Comparison of ENCODE assay signal across 8 cellular contexts in the genomic region with DNA sequence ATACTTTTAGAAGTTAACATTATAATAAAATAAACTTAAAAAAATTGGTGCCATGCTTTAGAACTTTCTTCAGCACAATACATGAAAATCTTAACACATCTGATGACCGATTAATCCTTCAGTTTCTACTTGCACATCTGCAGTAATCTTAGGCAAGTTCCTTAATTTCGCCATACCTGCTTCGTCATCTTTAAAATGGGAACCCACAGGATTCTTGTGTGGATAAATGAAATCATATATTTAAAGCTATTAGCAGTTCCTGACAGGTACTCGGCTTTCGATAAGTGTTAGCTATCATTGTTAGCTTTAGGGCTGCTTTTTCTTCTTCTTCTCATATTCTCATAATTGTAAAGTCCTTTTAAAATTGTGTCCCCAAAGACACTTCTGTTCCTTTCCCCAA. TPM values are rescaled to one million over a fixed set of nuclear protein-coding genes. Genes with fewer than 3 reads are reported as not detected.
A peak's percentile ranks its signal among the peaks of the same experiment; 100 is the strongest.
DNase-seq lines count a peak whose midpoint lies in the region; ATAC-seq, FAIRE-seq and TF ChIP-seq lines count a peak whose summit lies in the region.

No MANE protein-coding gene starts in this region.

- peak overlapping the region; percentile 78 for H3K9ac ChIP-seq in HepG2 (ENCODE audit: insufficient read depth, low read depth, low read length)

- WGBS in HepG2 (ENCODE audit: low lambda C conversion rate) = 8% methylated on average over 5 of the region's 5 CpGs
- WGBS in transverse colon (ENCODE audit: low coverage in 1 of 2), 2 donors = 34 to 37% methylated on average over 5 of the region's 5 CpGs

- H3K36me3 ChIP-seq in HepG2 (replicated peaks in 1 of 2; ENCODE audit: control insufficient read depth in 1 of 2, insufficient read depth in 2 of 2, low read length in 2 of 2) (no peaks in the 10 kb centered on the region), transverse colon (no peaks in the 10 kb centered on the region)

- no peaks in the 10 kb centered on the region for H3K9me3 Mint-ChIP-seq in activated naive CD4-positive, alpha-beta T cell treated with anti-CD3 and anti-CD28 coated beads for 36 hours
- H3K9me3 Mint-ChIP-seq in activated naive CD8-positive, alpha-beta T cell (ENCODE audit: low read depth) = no peaks in the 10 kb centered on the region

- no peaks in the 10 kb centered on the region for H3K9me3 ChIP-seq in HepG2 (ENCODE audit: low read length)
- no peaks in the 10 kb centered on the region for H3K9me3 ChIP-seq in transverse colon

- TF ChIP-seq CTCF in HepG2 (CRISPR knock-in tag; IDR thresholded peaks at IDR 0.05) (no peak), transverse colon (IDR thresholded peaks at IDR 0.05) (no peak)

- H3K27ac ChIP-seq in HepG2 (ENCODE audit: extremely low read length, insufficient read depth, low read length) (peak overlapping the region; percentile 68), transverse colon (peak overlapping the region; percentile 79 to 86 (median 83))

- no peaks in the 10 kb centered on the region for H3K36me3 Mint-ChIP-seq in activated naive CD4-positive, alpha-beta T cell treated with anti-CD3 and anti-CD28 coated beads for 36 hours (ENCODE audit: low read depth)
- no peaks in the 10 kb centered on the region for H3K36me3 Mint-ChIP-seq in activated naive CD8-positive, alpha-beta T cell

- peak overlapping the region; percentile 85 for H3K4me2 ChIP-seq in HepG2 (ENCODE audit: low read depth, low read length)

- in situ Hi-C loops in HepG2 (cut with HindIII; ENCODE audit: extremely low pct_ligation_motif_present, low pct_unique_long_range_greater_than_20kb) (no loop called here), transverse colon (cut with MboI; ENCODE audit: low pct_ligation_motif_present in 1 of 4, low pct_unique_long_range_greater_than_20kb in 1 of 4, low sequenced_read_pairs in 3 of 4) (loop anchor here in 1 of 4 donors (10.0 kb wide), 1 partner anchor 64 kb away; no protein-coding TSS in a partner anchor)

- TF ChIP-seq EP300 in HepG2 (IDR thresholded peaks at IDR 0.05; ENCODE audit: low read depth in 2 of 2, low read length in 2 of 2) = no peak
- no peak for TF ChIP-seq EP300 in HepG2 (CRISPR knock-in tag; IDR thresholded peaks at IDR 0.05; ENCODE audit: borderline replicate concordance)
- no peak for TF ChIP-seq EP300 in transverse colon (IDR thresholded peaks at IDR 0.05; ENCODE audit: low read depth)

- ATAC-seq in HepG2 (no peak), HG03460 (IDR thresholded peaks at IDR 0.05; ENCODE audit: unreplicated experiment) (no peak)

- no peaks in the 10 kb centered on the region for H3K27me3 Mint-ChIP-seq in activated naive CD4-positive, alpha-beta T cell treated with anti-CD3 and anti-CD28 coated beads for 36 hours (ENCODE audit: low read depth)
- H3K27me3 Mint-ChIP-seq in activated naive CD8-positive, alpha-beta T cell = no peaks in the 10 kb centered on the region

- peak overlapping the region; percentile 70 to 100 (median 80) for H3K4me3 ChIP-seq in HepG2 (replicated peaks in 1 of 3; ENCODE audit: insufficient read depth in 1 of 3, low read depth in 2 of 3, low read length in 3 of 3)
- peak overlapping the region in 3 of 4 donors; percentile 61 to 83 (median 61) for H3K4me3 ChIP-seq in transverse colon

- H3K79me2 ChIP-seq in HepG2 (ENCODE audit: insufficient read depth, low read length) = peaks cover 19% of the 10 kb centered on the region

- POLR2A ChIA-PET in HepG2 (lab: Yijun Ruan, JAX) = interaction anchor here (1.0 kb wide), 1 partner anchor 113 kb away, joined by 3 read pairs; the partner anchor contains the start of gene SAMD9

- H3K4me1 ChIP-seq in HepG2 (ENCODE audit: insufficient read depth, low read length) (peaks cover 15% of the 10 kb centered on the region), transverse colon (peaks cover 0 to 34% (median 13%) of the 10 kb centered on the region in 4 donors)

- TF ChIP-seq POLR2A in HepG2 (IDR thresholded peaks at IDR 0.05; ENCODE audit: insufficient read depth in 1 of 2, low read depth in 2 of 2, low read length in 2 of 2) (no peak), transverse colon (IDR thresholded peaks at IDR 0.05) (no peak)

- no TSS peak for BruUV-seq in HepG2 (replicated peaks; lab: Mats Ljungman, UMichigan)

- peak overlapping the region; percentile 83 for H3K27ac Mint-ChIP-seq in activated naive CD4-positive, alpha-beta T cell treated with anti-CD3 and anti-CD28 coated beads for 36 hours
- peak overlapping the region; percentile 94 for H3K27ac Mint-ChIP-seq in activated naive CD8-positive, alpha-beta T cell

- DNase-seq in activated naive CD4-positive, alpha-beta T cell treated with anti-CD3 and anti-CD28 coated beads for 36 hours = no peak
- DNase-seq in activated naive CD4-positive, alpha-beta T cell treated with Interleukin-2 at 50 U/mL for 16 hours = no peak
- DNase-seq in HepG2 (ENCODE audit: low spot score) (no peak), transverse colon (no peak), cerebellar cortex (ENCODE audit: low spot score) (no peak)
- no peak for DNase-seq in activated CD4-positive, alpha-beta T cell treated with anti-CD3 and anti-CD28 coated beads for 48 hours

- H3K4me1 Mint-ChIP-seq in activated naive CD4-positive, alpha-beta T cell treated with anti-CD3 and anti-CD28 coated beads for 36 hours (ENCODE audit: low read depth) = peaks cover 10% of the 10 kb centered on the region
- peaks cover 21% of the 10 kb centered on the region for H3K4me1 Mint-ChIP-seq in activated naive CD8-positive, alpha-beta T cell (ENCODE audit: low read depth)

- CTCF ChIA-PET in activated naive CD4-positive, alpha-beta T cell treated with anti-CD3 and anti-CD28 coated beads for 36 hours (lab: Charles Lee) = interaction anchor here (0.7 to 2.5 kb wide), 7 partner anchors 8 to 813 kb away, joined by 3 to 16 read pairs (median 3); no protein-coding TSS in a partner anchor
- CTCF ChIA-PET in HepG2 (lab: Yijun Ruan, JAX; ENCODE audit: low intra/inter-chr PET ratio, low total read pairs) = no interaction called here

- H3K27me3 ChIP-seq in HepG2 (ENCODE audit: control insufficient read depth in 1 of 2, insufficient read depth in 2 of 2, low read length in 2 of 2) (no peaks in the 10 kb centered on the region; a peak in 1 of 5 replicates), transverse colon (no peaks in the 10 kb centered on the region)

- TF ChIP-seq RAD21 in HepG2 (CRISPR knock-in tag; IDR thresholded peaks at IDR 0.05) = no peak

- H4K20me1 ChIP-seq in HepG2 (ENCODE audit: insufficient read depth, low read length) = no peaks in the 10 kb centered on the region; the same call in 1 of the 2 replicates

- peak overlapping the region; percentile 94 for H2AFZ ChIP-seq in HepG2 (ENCODE audit: low read length)

- intact Hi-C loops in activated naive CD4-positive, alpha-beta T cell treated with anti-CD3 and anti-CD28 coated beads for 36 hours (cut with micrococcal nuclease) = loop anchor here (5.0 to 10.0 kb wide), 5 partner anchors 399 to 1349 kb away; partner anchors contain the start of genes ANKIB1, GATAD1, KRIT1 and LRRD1
- intact Hi-C loops in HepG2 (cut with micrococcal nuclease; ENCODE audit: unreplicated experiment) = no loop called here
- intact Hi-C loops in transverse colon (cut with DNase I; ENCODE audit: low total_unique reads) = no loop called here

- peak overlapping the region; percentile 96 for H3K4me3 Mint-ChIP-seq in activated naive CD4-positive, alpha-beta T cell treated with anti-CD3 and anti-CD28 coated beads for 36 hours
- peak overlapping the region; percentile 95 for H3K4me3 Mint-ChIP-seq in activated naive CD8-positive, alpha-beta T cell

- no peak for FAIRE-seq in HepG2 (lab: Jason Lieb, UNC)

RNA-seq across cellular contexts. Expression of gene VPS50, which starts 0.9 kb away (rescaled TPM):
- total RNA-seq in activated naive CD4-positive, alpha-beta T cell treated with anti-CD3 and anti-CD28 coated beads for 36 hours = 10 to 100 TPM; 15.0 to 15.8 TPM
- total RNA-seq in HepG2 (2016; rRNA removed; fragmentation: Illumina TruSeq; extraction: Trizol) (20.4 and 21.3 TPM in 2 replicates), transverse colon (10 to 100 TPM; 17.1 to 43.7 (median 26.9) TPM)
- 11.4 and 14.2 TPM in 2 replicates for total RNA-seq in HepG2 (2016; cell fraction: cytosol; rRNA removed; fragmentation: Illumina TruSeq; extraction: Trizol; ENCODE audit: low read depth)
- total RNA-seq in HepG2 (2016; cell fraction: insoluble cytoplasmic fraction; rRNA removed; fragmentation: Illumina TruSeq; extraction: Trizol) = 18.2 and 20.6 TPM in 2 replicates
- 10.5 and 11.0 TPM in 2 replicates for total RNA-seq in HepG2 (2016; cell fraction: membrane; rRNA removed; fragmentation: Illumina TruSeq; extraction: Trizol)
- total RNA-seq in HepG2 (2016; cell fraction: nucleus; rRNA removed; fragmentation: Illumina TruSeq; extraction: Trizol) = 44.2 and 44.6 TPM in 2 replicates
- 10.3 and 11.4 TPM in 2 replicates for polyA plus RNA-seq in HepG2 (2011; rRNA removed)
- polyA plus RNA-seq in HepG2 (2011; cell fraction: cytosol; rRNA removed) = 2.3 and 3.1 TPM in 2 replicates
- 11.7 and 13.9 TPM in 2 replicates for polyA plus RNA-seq in HepG2 (2011; cell fraction: nucleus; rRNA removed)
- 8.2 and 8.5 TPM in 2 replicates for polyA plus RNA-seq in HepG2 (2012)
- 0.92 and 1.0 TPM in 2 replicates for polyA plus RNA-seq in HepG2 (2016; cell fraction: cytosol; fragmentation: Illumina TruSeq; extraction: Trizol; ENCODE audit: low read depth)
- 10.4 and 12.3 TPM in 2 replicates for polyA plus RNA-seq in HepG2 (2016; cell fraction: insoluble cytoplasmic fraction; fragmentation: Illumina TruSeq; extraction: Trizol; ENCODE audit: low read depth)
- 1.7 and 1.9 TPM in 2 replicates for polyA plus RNA-seq in HepG2 (2016; cell fraction: membrane; fragmentation: Illumina TruSeq; extraction: Trizol; ENCODE audit: low read depth)
- polyA plus RNA-seq in HepG2 (2016; cell fraction: nucleus; fragmentation: Illumina TruSeq; extraction: Trizol; ENCODE audit: insufficient read depth, low read depth) = 16.8 and 17.4 TPM in 2 replicates
- polyA minus RNA-seq in HepG2 (2011; rRNA and poly(A)+ RNA removed; ENCODE audit: low replicate concordance) = 12.8 and 25.8 TPM in 2 replicates
- 5.2 and 13.8 TPM in 2 replicates for polyA minus RNA-seq in HepG2 (2011; cell fraction: cytosol; rRNA and poly(A)+ RNA removed)
- polyA minus RNA-seq in HepG2 (2011; cell fraction: nucleus; rRNA and poly(A)+ RNA removed) = 56.5 and 65.9 TPM in 2 replicates

RNA-seq across cellular contexts. Expression of gene HEPACAM2, which starts 5.0 kb away (rescaled TPM):
- under 1 TPM; 0.20 to 0.24 TPM for total RNA-seq in activated naive CD4-positive, alpha-beta T cell treated with anti-CD3 and anti-CD28 coated beads for 36 hours
- total RNA-seq in HepG2 (2016; rRNA removed; fragmentation: Illumina TruSeq; extraction: Trizol) (not detected in 2 replicates), transverse colon (100 to 1,000 TPM in 1 of 4 donors, 10 to 100 TPM in 3; 10.5 to 127 (median 45.1) TPM)
- not detected in 2 replicates for total RNA-seq in HepG2 (2016; cell fraction: cytosol; rRNA removed; fragmentation: Illumina TruSeq; extraction: Trizol; ENCODE audit: low read depth)
- total RNA-seq in HepG2 (2016; cell fraction: insoluble cytoplasmic fraction; rRNA removed; fragmentation: Illumina TruSeq; extraction: Trizol) = not detected in 2 replicates
- not detected in 2 replicates for total RNA-seq in HepG2 (2016; cell fraction: membrane; rRNA removed; fragmentation: Illumina TruSeq; extraction: Trizol)
- total RNA-seq in HepG2 (2016; cell fraction: nucleus; rRNA removed; fragmentation: Illumina TruSeq; extraction: Trizol) = not detected in 2 replicates
- polyA plus RNA-seq in HepG2 (2011; rRNA removed) = not detected in 2 replicates
- not detected in 2 replicates for polyA plus RNA-seq in HepG2 (2011; cell fraction: cytosol; rRNA removed)
- polyA plus RNA-seq in HepG2 (2011; cell fraction: nucleus; rRNA removed) = not detected in 2 replicates
- not detected in 2 replicates for polyA plus RNA-seq in HepG2 (2012)
- polyA plus RNA-seq in HepG2 (2016; cell fraction: cytosol; fragmentation: Illumina TruSeq; extraction: Trizol; ENCODE audit: low read depth) = not detected in 2 replicates
- polyA plus RNA-seq in HepG2 (2016; cell fraction: insoluble cytoplasmic fraction; fragmentation: Illumina TruSeq; extraction: Trizol; ENCODE audit: low read depth) = not detected in 2 replicates
- not detected in 2 replicates for polyA plus RNA-seq in HepG2 (2016; cell fraction: membrane; fragmentation: Illumina TruSeq; extraction: Trizol; ENCODE audit: low read depth)
- not detected in 2 replicates for polyA plus RNA-seq in HepG2 (2016; cell fraction: nucleus; fragmentation: Illumina TruSeq; extraction: Trizol; ENCODE audit: insufficient read depth, low read depth)
- polyA minus RNA-seq in HepG2 (2011; rRNA and poly(A)+ RNA removed; ENCODE audit: low replicate concordance) = 0.28 TPM in 1 of 2 replicates, not detected in the other
- polyA minus RNA-seq in HepG2 (2011; cell fraction: cytosol; rRNA and poly(A)+ RNA removed) = not detected in 2 replicates
- not detected in 2 replicates for polyA minus RNA-seq in HepG2 (2011; cell fraction: nucleus; rRNA and poly(A)+ RNA removed)

Comparison
In these comparisons a context has a peak if more than half of its experiments do, and no peak if none do; other contexts are left out.
1. RNA of gene HEPACAM2, which starts 5.0 kb away (total RNA-seq): 10.5 to 127 TPM in transverse colon; 0.20 to 0.24 TPM in activated naive CD4-positive, alpha-beta T cell treated with anti-CD3 and anti-CD28 coated beads for 36 hours and not detected in HepG2; every median in the first group is over 4 times any median in the second.